ENCODE assay signal across 23 cellular contexts in genomic region chr20:6956056-6956455, GRCh38.
DNase-seq lines count a peak whose midpoint lies in the region; ATAC-seq and TF ChIP-seq lines count a peak whose summit lies in the region.
"Had no signal": no experiment of that assay in that cellular context is flagged by ENCODE, and none has a peak within 500 bp of the region (broad histone marks: within the 10 kb centered on the region; RNA-seq: fewer than 3 reads in every experiment).

No MANE protein-coding gene starts in this region.

- H3K4me2 ChIP-seq in mammary epithelial cell (ENCODE audit: insufficient read depth, low read depth, low read length), result no peak overlapping the region
- H3K4me2 ChIP-seq: BLaER1 had no signal

- peaks cover 7% of the 10 kb centered on the region for H3K9me3 ChIP-seq in mammary epithelial cell (replicated peaks; ENCODE audit: insufficient read depth, low read length)
- peaks cover 4% of the 10 kb centered on the region for H3K9me3 ChIP-seq in lower lobe of right lung
- H3K9me3 ChIP-seq: transverse colon had no signal

- CTCF ChIA-PET in mammary epithelial cell (lab: Charles Lee; ENCODE audit: low non-redundant PET), result interaction anchor here (0.8 kb wide), 1 partner anchor 141 kb away, joined by 4 read pairs; no protein-coding TSS in a partner anchor

- 100% methylated on average over 2 of the region's 2 CpGs for WGBS in mammary epithelial cell (ENCODE audit: low coverage, missing lambda C conversion rate)

- H3K27me3 ChIP-seq in mammary epithelial cell (ENCODE audit: insufficient read depth, low read length), result no peaks in the 10 kb centered on the region
- no peaks in the 10 kb centered on the region for H3K27me3 ChIP-seq in lower lobe of right lung (ENCODE audit: low read depth)
- H3K27me3 ChIP-seq: BLaER1, transverse colon had no signal

- no peak overlapping the region for H3K4me3 ChIP-seq in mammary epithelial cell (replicated peaks in 1 of 3; ENCODE audit: insufficient read depth in 1 of 3, low read depth in 2 of 3, low read length in 3 of 3)
- no peak overlapping the region for H3K4me3 ChIP-seq in lower lobe of right lung
- H3K4me3 ChIP-seq: BLaER1, left ventricle myocardium inferior, transverse colon had no signal

- H4K20me1 ChIP-seq in mammary epithelial cell (ENCODE audit: insufficient read depth, low read length), result no peaks in the 10 kb centered on the region
- H4K20me1 ChIP-seq: BLaER1 had no signal

- H3K79me2 ChIP-seq in mammary epithelial cell (ENCODE audit: insufficient read depth, low read length), result no peaks in the 10 kb centered on the region

- no peaks in the 10 kb centered on the region for H3K4me1 ChIP-seq in mammary epithelial cell (ENCODE audit: insufficient read depth, low read length)
- no peaks in the 10 kb centered on the region for H3K4me1 ChIP-seq in lower lobe of right lung
- H3K4me1 ChIP-seq: BLaER1, left ventricle myocardium inferior had no signal

- no TSS peak for BruUV-seq in mammary epithelial cell (replicated peaks; lab: Mats Ljungman, UMichigan)

- intact Hi-C loops in mammary epithelial cell (cut with micrococcal nuclease), result no loop called here
- intact Hi-C loops in lower lobe of right lung (cut with DNase I), result no loop called here

- no peak overlapping the region for H3K27ac ChIP-seq in mammary epithelial cell (ENCODE audit: insufficient read depth, low read depth, low read length)
- no peak overlapping the region for H3K27ac ChIP-seq in lower lobe of right lung
- H3K27ac ChIP-seq: BLaER1, left ventricle myocardium inferior, transverse colon had no signal

- peak; percentile 21 for DNase-seq in GF-D8 (lab: John Stamatoyannopoulos, UW)
- DNase-seq in NOMO-1 treated with DMSO at 0.1 percent for 48 hours (lab: John Stamatoyannopoulos, UW; ENCODE audit: unreplicated experiment), result peak; percentile 84
- peak; percentile 27 for DNase-seq in mammary epithelial cell
- no peak for DNase-seq in lower lobe of right lung
- DNase-seq in NCI-H187 treated with DMSO at 0.1 percent for 48 hours (lab: John Stamatoyannopoulos, UW), result no peak
- DNase-seq: ACHN; activated CD4-positive, alpha-beta memory T cell treated with anti-CD3 and anti-CD28 coated beads, Interleukin-2, amount 10 ng/mL, durations not matched to agents 7 days and 5 days; activated CD4-positive, CD25-positive, alpha-beta regulatory T cell treated with anti-CD3 and anti-CD28 coated beads, Interleukin-2, amount 50 U/mL, for 72 hours; activated CD8-positive, alpha-beta memory T cell treated with anti-CD3 and anti-CD28 coated beads, Interleukin-2, amount 50 U/mL, for 48 hours; aorta; COR-L47; endodermal cell; hippocampal formation; left ventricle myocardium inferior; naive thymus-derived CD4-positive, alpha-beta T cell; NCI-H1092 treated with DMSO at 0.1 percent for 48 hours; NCI-H187; NCI-H524 treated with DMSO at 0.1 percent for 48 hours; transverse colon had no signal

- no peak overlapping the region for H3K9ac ChIP-seq in mammary epithelial cell (ENCODE audit: insufficient read depth, low read length)
- H3K9ac ChIP-seq: BLaER1 had no signal

- TF ChIP-seq CTCF in mammary epithelial cell (conservative IDR thresholded peaks at IDR 0.05 in 1 of 2, IDR thresholded peaks at IDR 0.05 in 1 of 2; ENCODE audit: extremely low read depth in 1 of 2, insufficient read depth in 1 of 2, low read depth in 1 of 2, low read length in 2 of 2) (no peak), lower lobe of right lung (IDR thresholded peaks at IDR 0.05) (no peak)

- no peaks in the 10 kb centered on the region for H3K36me3 ChIP-seq in mammary epithelial cell (ENCODE audit: insufficient read depth, low read length)
- no peaks in the 10 kb centered on the region for H3K36me3 ChIP-seq in lower lobe of right lung
- H3K36me3 ChIP-seq: BLaER1, left ventricle myocardium inferior, transverse colon had no signal

- in situ Hi-C loops in mammary epithelial cell (cut with MboI; ENCODE audit: low sequenced_read_pairs in 2 of 2), result no loop called here

- dilution Hi-C loops in mammary epithelial cell (cut with HindIII; ENCODE audit: low sequenced_read_pairs), result no loop called here

- no peak overlapping the region for H2AFZ ChIP-seq in mammary epithelial cell (ENCODE audit: low read depth, low read length)

- ATAC-seq in lower lobe of right lung, result peak; percentile 27 to 74
- ATAC-seq in HG02981 (IDR thresholded peaks at IDR 0.05; ENCODE audit: unreplicated experiment), result no peak
- no peak for ATAC-seq in HG03108 (IDR thresholded peaks at IDR 0.05; ENCODE audit: unreplicated experiment)
- no peak for ATAC-seq in HG03565 (IDR thresholded peaks at IDR 0.05; ENCODE audit: unreplicated experiment)

Comparison
In these comparisons a context has a peak if more than half of its experiments do, and no peak if none do; other contexts are left out.
1. DNase-seq: peak in GF-D8 (single experiment), NOMO-1 treated with DMSO at 0.1 percent for 48 hours (single experiment) and mammary epithelial cell (single experiment); none in lower lobe of right lung (single experiment) and NCI-H187 treated with DMSO at 0.1 percent for 48 hours (single experiment).
2. ATAC-seq: peak in lower lobe of right lung (2 of 2); none in HG02981 (single experiment), HG03108 (single experiment) and HG03565 (single experiment).